ENCODE assay signal across 1 cellular context in the genomic region with DNA sequence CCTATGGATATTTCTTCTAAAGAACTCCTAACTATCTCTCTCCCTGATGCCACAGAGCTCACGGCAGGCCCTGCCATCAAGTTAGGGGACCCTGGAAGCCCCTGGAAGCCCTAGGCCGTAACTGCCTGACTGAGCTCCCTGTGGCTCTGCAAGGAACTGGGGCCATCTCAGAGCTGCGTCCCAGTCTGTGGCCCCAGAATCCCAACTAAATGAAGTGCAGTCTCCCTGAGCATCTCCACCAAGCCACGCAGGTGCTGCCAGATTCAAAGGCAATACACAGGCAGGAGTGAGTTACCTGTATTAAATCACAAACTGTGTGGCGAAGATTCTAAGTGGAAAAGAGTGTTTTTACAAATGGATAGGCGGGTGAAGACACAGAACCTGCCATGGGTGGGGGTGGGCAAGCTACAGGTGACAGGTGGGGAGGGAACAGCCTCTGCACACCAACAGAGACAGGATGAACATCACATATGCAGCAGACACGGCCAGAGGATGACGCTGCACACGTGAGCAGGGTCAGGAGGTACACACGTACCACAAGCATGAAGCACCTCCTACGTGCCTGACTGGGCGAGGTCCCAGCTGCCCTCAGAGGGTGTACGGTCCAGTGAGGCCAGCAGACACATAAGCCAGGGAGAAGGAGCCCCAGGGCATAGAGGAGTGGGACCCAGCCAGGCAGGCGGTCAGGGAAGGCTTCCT.
TF ChIP-seq lines count a peak whose summit lies in the region.

No MANE protein-coding gene starts in this region.

TF ChIP-seq in WTC11, 78 proteins besides CTCF, POLR2A, EP300 and RAD21 (continued from another document):
- TF ChIP-seq, protein P1, sequence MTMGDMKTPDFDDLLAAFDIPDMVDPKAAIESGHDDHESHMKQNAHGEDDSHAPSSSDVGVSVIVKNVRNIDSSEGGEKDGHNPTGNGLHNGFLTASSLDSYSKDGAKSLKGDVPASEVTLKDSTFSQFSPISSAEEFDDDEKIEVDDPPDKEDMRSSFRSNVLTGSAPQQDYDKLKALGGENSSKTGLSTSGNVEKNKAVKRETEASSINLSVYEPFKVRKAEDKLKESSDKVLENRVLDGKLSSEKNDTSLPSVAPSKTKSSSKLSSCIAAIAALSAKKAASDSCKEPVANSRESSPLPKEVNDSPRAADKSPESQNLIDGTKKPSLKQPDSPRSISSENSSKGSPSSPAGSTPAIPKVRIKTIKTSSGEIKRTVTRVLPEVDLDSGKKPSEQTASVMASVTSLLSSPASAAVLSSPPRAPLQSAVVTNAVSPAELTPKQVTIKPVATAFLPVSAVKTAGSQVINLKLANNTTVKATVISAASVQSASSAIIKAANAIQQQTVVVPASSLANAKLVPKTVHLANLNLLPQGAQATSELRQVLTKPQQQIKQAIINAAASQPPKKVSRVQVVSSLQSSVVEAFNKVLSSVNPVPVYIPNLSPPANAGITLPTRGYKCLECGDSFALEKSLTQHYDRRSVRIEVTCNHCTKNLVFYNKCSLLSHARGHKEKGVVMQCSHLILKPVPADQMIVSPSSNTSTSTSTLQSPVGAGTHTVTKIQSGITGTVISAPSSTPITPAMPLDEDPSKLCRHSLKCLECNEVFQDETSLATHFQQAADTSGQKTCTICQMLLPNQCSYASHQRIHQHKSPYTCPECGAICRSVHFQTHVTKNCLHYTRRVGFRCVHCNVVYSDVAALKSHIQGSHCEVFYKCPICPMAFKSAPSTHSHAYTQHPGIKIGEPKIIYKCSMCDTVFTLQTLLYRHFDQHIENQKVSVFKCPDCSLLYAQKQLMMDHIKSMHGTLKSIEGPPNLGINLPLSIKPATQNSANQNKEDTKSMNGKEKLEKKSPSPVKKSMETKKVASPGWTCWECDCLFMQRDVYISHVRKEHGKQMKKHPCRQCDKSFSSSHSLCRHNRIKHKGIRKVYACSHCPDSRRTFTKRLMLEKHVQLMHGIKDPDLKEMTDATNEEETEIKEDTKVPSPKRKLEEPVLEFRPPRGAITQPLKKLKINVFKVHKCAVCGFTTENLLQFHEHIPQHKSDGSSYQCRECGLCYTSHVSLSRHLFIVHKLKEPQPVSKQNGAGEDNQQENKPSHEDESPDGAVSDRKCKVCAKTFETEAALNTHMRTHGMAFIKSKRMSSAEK (CRISPR knock-in tag; IDR thresholded peaks at IDR 0.05; ENCODE audit: borderline replicate concordance): no peak
- TF ChIP-seq, protein P2, sequence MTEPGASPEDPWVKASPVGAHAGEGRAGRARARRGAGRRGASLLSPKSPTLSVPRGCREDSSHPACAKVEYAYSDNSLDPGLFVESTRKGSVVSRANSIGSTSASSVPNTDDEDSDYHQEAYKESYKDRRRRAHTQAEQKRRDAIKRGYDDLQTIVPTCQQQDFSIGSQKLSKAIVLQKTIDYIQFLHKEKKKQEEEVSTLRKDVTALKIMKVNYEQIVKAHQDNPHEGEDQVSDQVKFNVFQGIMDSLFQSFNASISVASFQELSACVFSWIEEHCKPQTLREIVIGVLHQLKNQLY (CRISPR knock-in tag; IDR thresholded peaks at IDR 0.05): no peak
- no peak for TF ChIP-seq CREM (CRISPR knock-in tag; IDR thresholded peaks at IDR 0.05)
- TF ChIP-seq, protein P3, sequence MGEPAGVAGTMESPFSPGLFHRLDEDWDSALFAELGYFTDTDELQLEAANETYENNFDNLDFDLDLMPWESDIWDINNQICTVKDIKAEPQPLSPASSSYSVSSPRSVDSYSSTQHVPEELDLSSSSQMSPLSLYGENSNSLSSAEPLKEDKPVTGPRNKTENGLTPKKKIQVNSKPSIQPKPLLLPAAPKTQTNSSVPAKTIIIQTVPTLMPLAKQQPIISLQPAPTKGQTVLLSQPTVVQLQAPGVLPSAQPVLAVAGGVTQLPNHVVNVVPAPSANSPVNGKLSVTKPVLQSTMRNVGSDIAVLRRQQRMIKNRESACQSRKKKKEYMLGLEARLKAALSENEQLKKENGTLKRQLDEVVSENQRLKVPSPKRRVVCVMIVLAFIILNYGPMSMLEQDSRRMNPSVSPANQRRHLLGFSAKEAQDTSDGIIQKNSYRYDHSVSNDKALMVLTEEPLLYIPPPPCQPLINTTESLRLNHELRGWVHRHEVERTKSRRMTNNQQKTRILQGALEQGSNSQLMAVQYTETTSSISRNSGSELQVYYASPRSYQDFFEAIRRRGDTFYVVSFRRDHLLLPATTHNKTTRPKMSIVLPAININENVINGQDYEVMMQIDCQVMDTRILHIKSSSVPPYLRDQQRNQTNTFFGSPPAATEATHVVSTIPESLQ (CRISPR knock-in tag; IDR thresholded peaks at IDR 0.05): no peak
- no peak for TF ChIP-seq CBFB (CRISPR knock-in tag; IDR thresholded peaks at IDR 0.05; ENCODE audit: low read depth)
- TF ChIP-seq, protein P4, sequence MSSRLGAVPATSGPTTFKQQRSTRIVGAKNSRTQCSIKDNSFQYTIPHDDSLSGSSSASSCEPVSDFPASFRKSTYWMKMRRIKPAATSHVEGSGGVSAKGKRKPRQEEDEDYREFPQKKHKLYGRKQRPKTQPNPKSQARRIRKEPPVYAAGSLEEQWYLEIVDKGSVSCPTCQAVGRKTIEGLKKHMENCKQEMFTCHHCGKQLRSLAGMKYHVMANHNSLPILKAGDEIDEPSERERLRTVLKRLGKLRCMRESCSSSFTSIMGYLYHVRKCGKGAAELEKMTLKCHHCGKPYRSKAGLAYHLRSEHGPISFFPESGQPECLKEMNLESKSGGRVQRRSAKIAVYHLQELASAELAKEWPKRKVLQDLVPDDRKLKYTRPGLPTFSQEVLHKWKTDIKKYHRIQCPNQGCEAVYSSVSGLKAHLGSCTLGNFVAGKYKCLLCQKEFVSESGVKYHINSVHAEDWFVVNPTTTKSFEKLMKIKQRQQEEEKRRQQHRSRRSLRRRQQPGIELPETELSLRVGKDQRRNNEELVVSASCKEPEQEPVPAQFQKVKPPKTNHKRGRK (CRISPR knock-in tag; IDR thresholded peaks at IDR 0.05; ENCODE audit: borderline replicate concordance): no peak
- TF ChIP-seq CREB1 (CRISPR knock-in tag; IDR thresholded peaks at IDR 0.05): no peak
- TF ChIP-seq, protein P5, sequence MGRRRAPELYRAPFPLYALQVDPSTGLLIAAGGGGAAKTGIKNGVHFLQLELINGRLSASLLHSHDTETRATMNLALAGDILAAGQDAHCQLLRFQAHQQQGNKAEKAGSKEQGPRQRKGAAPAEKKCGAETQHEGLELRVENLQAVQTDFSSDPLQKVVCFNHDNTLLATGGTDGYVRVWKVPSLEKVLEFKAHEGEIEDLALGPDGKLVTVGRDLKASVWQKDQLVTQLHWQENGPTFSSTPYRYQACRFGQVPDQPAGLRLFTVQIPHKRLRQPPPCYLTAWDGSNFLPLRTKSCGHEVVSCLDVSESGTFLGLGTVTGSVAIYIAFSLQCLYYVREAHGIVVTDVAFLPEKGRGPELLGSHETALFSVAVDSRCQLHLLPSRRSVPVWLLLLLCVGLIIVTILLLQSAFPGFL (CRISPR knock-in tag; IDR thresholded peaks at IDR 0.05; ENCODE audit: borderline replicate concordance): no peak
- no peak for TF ChIP-seq ZNF317 (CRISPR knock-in tag; IDR thresholded peaks at IDR 0.05; ENCODE audit: borderline replicate concordance, low read depth)
- TF ChIP-seq, protein P6, sequence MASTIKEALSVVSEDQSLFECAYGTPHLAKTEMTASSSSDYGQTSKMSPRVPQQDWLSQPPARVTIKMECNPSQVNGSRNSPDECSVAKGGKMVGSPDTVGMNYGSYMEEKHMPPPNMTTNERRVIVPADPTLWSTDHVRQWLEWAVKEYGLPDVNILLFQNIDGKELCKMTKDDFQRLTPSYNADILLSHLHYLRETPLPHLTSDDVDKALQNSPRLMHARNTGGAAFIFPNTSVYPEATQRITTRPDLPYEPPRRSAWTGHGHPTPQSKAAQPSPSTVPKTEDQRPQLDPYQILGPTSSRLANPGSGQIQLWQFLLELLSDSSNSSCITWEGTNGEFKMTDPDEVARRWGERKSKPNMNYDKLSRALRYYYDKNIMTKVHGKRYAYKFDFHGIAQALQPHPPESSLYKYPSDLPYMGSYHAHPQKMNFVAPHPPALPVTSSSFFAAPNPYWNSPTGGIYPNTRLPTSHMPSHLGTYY (CRISPR knock-in tag; IDR thresholded peaks at IDR 0.05): no peak
- TF ChIP-seq TP53 (CRISPR knock-in tag; IDR thresholded peaks at IDR 0.05): no peak
- no peak for TF ChIP-seq NFYB (CRISPR knock-in tag; conservative IDR thresholded peaks at IDR 0.05; ENCODE audit: low read depth)
- no peak for TF ChIP-seq ZNF121 (CRISPR knock-in tag; IDR thresholded peaks at IDR 0.05)
- TF ChIP-seq, protein P7, sequence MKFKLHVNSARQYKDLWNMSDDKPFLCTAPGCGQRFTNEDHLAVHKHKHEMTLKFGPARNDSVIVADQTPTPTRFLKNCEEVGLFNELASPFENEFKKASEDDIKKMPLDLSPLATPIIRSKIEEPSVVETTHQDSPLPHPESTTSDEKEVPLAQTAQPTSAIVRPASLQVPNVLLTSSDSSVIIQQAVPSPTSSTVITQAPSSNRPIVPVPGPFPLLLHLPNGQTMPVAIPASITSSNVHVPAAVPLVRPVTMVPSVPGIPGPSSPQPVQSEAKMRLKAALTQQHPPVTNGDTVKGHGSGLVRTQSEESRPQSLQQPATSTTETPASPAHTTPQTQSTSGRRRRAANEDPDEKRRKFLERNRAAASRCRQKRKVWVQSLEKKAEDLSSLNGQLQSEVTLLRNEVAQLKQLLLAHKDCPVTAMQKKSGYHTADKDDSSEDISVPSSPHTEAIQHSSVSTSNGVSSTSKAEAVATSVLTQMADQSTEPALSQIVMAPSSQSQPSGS (CRISPR knock-in tag; IDR thresholded peaks at IDR 0.05; ENCODE audit: borderline replicate concordance, low read depth): no peak
